In the genomic region with DNA sequence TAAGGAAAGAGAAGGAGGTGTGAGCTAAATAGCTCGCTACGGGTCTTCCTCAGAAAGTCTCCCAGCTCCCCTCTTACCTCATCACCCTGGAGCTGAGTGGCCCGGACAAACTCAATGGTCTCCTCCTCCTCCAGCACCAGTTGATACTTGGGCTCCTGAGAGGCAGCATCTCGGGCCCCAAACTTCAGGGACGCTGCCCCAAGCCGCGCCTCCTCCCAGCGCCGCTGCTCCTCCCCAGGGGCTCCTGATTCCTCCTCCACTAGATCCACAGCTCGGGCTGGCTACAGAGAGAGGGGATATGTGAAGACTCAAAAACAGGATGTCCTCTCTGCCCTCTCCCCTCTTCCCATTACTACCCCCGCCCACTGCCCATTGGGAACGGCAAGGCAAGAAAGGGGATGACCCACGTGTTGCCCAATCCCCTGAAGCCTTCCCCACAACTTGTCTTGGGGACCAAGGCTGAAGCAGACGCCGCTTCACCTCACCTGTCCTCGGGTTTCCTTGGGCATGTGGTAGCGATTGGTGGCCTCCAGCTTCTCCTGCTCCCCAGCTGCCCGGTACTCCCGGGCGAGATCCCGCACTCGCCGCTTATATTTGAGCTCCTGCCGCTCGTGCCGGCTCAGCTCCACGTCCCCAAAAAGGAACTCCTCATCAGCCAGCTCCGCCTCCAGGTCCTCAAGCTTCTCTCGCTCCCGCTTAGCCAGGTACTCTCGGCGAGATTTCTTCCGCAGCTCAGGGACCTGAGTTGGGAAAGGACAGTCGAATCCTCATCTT, we compare ENCODE assay signal across 20 cellular contexts. TPM values are rescaled to one million over a fixed set of nuclear protein-coding genes. Genes with fewer than 3 reads are reported as not detected.
DNase-seq lines count a peak whose midpoint lies in the region; ATAC-seq and TF ChIP-seq lines count a peak whose summit lies in the region.
"Had no signal": no experiment of that assay in that cellular context is flagged by ENCODE, and none has a peak within 500 bp of the region (broad histone marks: within the 10 kb centered on the region; RNA-seq: fewer than 3 reads in every experiment).

No MANE protein-coding gene starts in this region.

- no peak overlapping the region for H3K4me3 Mint-ChIP-seq in activated T-helper 1 cell treated with anti-CD3 and anti-CD28 coated beads, Interleukin-12 subunit alpha, Interleukin-12 subunit beta, Interleukin-2, Interleukin-4 antibody, amounts not matched to agents 30 ng/mL and 10 ng/mL and 1 ng/mL, durations not matched to agents 14 hours and 24 hours and 36 hours
- no peak overlapping the region for H3K4me3 Mint-ChIP-seq in endothelial cell (ENCODE audit: unreplicated experiment)
- H3K4me3 Mint-ChIP-seq in immature natural killer cell, result no peak overlapping the region
- H3K4me3 Mint-ChIP-seq: activated naive CD8-positive, alpha-beta T cell treated with anti-CD3 and anti-CD28 coated beads, Interleukin-2, amount 10 ng/mL, durations not matched to agents 7 days and 5 days; natural killer cell; stimulated activated naive CD8-positive, alpha-beta T cell treated with anti-CD3 and anti-CD28 coated beads, Interleukin-15, Interleukin-2, amounts not matched to agents 100 ng/mL and 50 ng/mL, for 24 hours had no signal

- peak overlapping the region; percentile 31 for H3K27ac Mint-ChIP-seq in activated T-helper 1 cell treated with anti-CD3 and anti-CD28 coated beads, Interleukin-12 subunit alpha, Interleukin-12 subunit beta, Interleukin-2, Interleukin-4 antibody, amounts not matched to agents 30 ng/mL and 10 ng/mL and 1 ng/mL, durations not matched to agents 14 hours and 24 hours and 36 hours
- H3K27ac Mint-ChIP-seq in endothelial cell (ENCODE audit: unreplicated experiment) (peak overlapping the region; percentile 27), immature natural killer cell (no peak overlapping the region)
- H3K27ac Mint-ChIP-seq: activated T-helper 2 cell treated with anti-CD3 and anti-CD28 coated beads, Interferon-gamma antibody, Interleukin-2, Interleukin-4, amounts not matched to agents 10 μg/mL and 5 μg/mL and 100 μg/mL, durations not matched to agents 14 hours and 24 hours and 36 hours had no signal

- no peaks in the 10 kb centered on the region for H3K9me3 Mint-ChIP-seq in activated T-helper 1 cell treated with anti-CD3 and anti-CD28 coated beads, Interleukin-12 subunit alpha, Interleukin-12 subunit beta, Interleukin-2, Interleukin-4 antibody, amounts not matched to agents 30 ng/mL and 10 ng/mL and 1 ng/mL, durations not matched to agents 14 hours and 24 hours and 36 hours
- no peaks in the 10 kb centered on the region for H3K9me3 Mint-ChIP-seq in endothelial cell (ENCODE audit: unreplicated experiment)
- no peaks in the 10 kb centered on the region for H3K9me3 Mint-ChIP-seq in immature natural killer cell
- H3K9me3 Mint-ChIP-seq: activated naive CD8-positive, alpha-beta T cell treated with anti-CD3 and anti-CD28 coated beads, Interleukin-2, amount 10 ng/mL, durations not matched to agents 7 days and 5 days; activated T-helper 2 cell treated with anti-CD3 and anti-CD28 coated beads, Interferon-gamma antibody, Interleukin-2, Interleukin-4, amounts not matched to agents 10 μg/mL and 5 μg/mL and 100 μg/mL, durations not matched to agents 14 hours and 24 hours and 36 hours; natural killer cell; stimulated activated naive CD8-positive, alpha-beta T cell treated with anti-CD3 and anti-CD28 coated beads, Interleukin-15, Interleukin-2, amounts not matched to agents 100 ng/mL and 50 ng/mL, for 24 hours had no signal

- TF ChIP-seq CTCF in endothelial cell (IDR thresholded peaks at IDR 0.05; ENCODE audit: unreplicated experiment), result no peak

- DNase-seq in activated T-helper 1 cell treated with anti-CD3 and anti-CD28 coated beads, Interleukin-12 subunit alpha, Interleukin-12 subunit beta, Interleukin-2, Interleukin-4 antibody, amounts not matched to agents 30 ng/mL and 10 ng/mL and 1 ng/mL, durations not matched to agents 14 hours and 24 hours and 36 hours (ENCODE audit: low spot score), result no peak
- DNase-seq in endothelial cell (ENCODE audit: low spot score) (no peak), immature natural killer cell (no peak)
- DNase-seq: activated CD4-positive, alpha-beta T cell treated with anti-CD3 and anti-CD28 coated beads, Interleukin-2, amount 50 U/mL, for 48 hours; activated CD8-positive, alpha-beta memory T cell treated with anti-CD3 and anti-CD28 coated beads, Interleukin-2, amount 50 U/mL, for 48 hours; activated naive CD8-positive, alpha-beta T cell treated with anti-CD3 and anti-CD28 coated beads, Interleukin-2, amount 10 ng/mL, durations not matched to agents 7 days and 5 days; C1 segment of cervical spinal cord; central memory CD4-positive, alpha-beta T cell; DMS79 treated with DMSO at 0.1 percent for 48 hours; GF-D8; Kasumi-1; lower lobe of right lung; natural killer cell; NCI-H446; NCI-H82; T-helper 1 cell; uterus had no signal

- no peak for ATAC-seq in GM19455 (IDR thresholded peaks at IDR 0.05; ENCODE audit: unreplicated experiment)
- ATAC-seq: lower lobe of right lung, natural killer cell had no signal

- H3K4me1 Mint-ChIP-seq in activated T-helper 1 cell treated with anti-CD3 and anti-CD28 coated beads, Interleukin-12 subunit alpha, Interleukin-12 subunit beta, Interleukin-2, Interleukin-4 antibody, amounts not matched to agents 30 ng/mL and 10 ng/mL and 1 ng/mL, durations not matched to agents 14 hours and 24 hours and 36 hours (ENCODE audit: low read depth), result peaks cover 16% of the 10 kb centered on the region
- H3K4me1 Mint-ChIP-seq in endothelial cell (ENCODE audit: unreplicated experiment) (peaks cover 16% of the 10 kb centered on the region), immature natural killer cell (peaks cover under 1 to 5% of the 10 kb centered on the region in 2 donors)

- intact Hi-C loops in activated T-helper 1 cell treated with anti-CD3 and anti-CD28 coated beads, Interleukin-12 subunit alpha, Interleukin-12 subunit beta, Interleukin-2, Interleukin-4 antibody, amounts not matched to agents 30 ng/mL and 10 ng/mL and 1 ng/mL, durations not matched to agents 14 hours and 24 hours and 36 hours (cut with micrococcal nuclease), result no loop called here

- H3K36me3 Mint-ChIP-seq in activated T-helper 1 cell treated with anti-CD3 and anti-CD28 coated beads, Interleukin-12 subunit alpha, Interleukin-12 subunit beta, Interleukin-2, Interleukin-4 antibody, amounts not matched to agents 30 ng/mL and 10 ng/mL and 1 ng/mL, durations not matched to agents 14 hours and 24 hours and 36 hours (ENCODE audit: low read depth), result peaks cover 41% of the 10 kb centered on the region
- peaks cover 52% of the 10 kb centered on the region for H3K36me3 Mint-ChIP-seq in endothelial cell (ENCODE audit: low read depth, unreplicated experiment)
- H3K36me3 Mint-ChIP-seq in immature natural killer cell, result peaks cover 18 to 45% (median 35%) of the 10 kb centered on the region in 3 donors

- H3K27me3 Mint-ChIP-seq in activated T-helper 1 cell treated with anti-CD3 and anti-CD28 coated beads, Interleukin-12 subunit alpha, Interleukin-12 subunit beta, Interleukin-2, Interleukin-4 antibody, amounts not matched to agents 30 ng/mL and 10 ng/mL and 1 ng/mL, durations not matched to agents 14 hours and 24 hours and 36 hours (ENCODE audit: insufficient read depth), result no peaks in the 10 kb centered on the region
- H3K27me3 Mint-ChIP-seq in endothelial cell (ENCODE audit: unreplicated experiment), result peaks cover 7% of the 10 kb centered on the region
- no peaks in the 10 kb centered on the region for H3K27me3 Mint-ChIP-seq in immature natural killer cell (ENCODE audit: low read depth in 3 of 3)
- H3K27me3 Mint-ChIP-seq: activated naive CD8-positive, alpha-beta T cell treated with anti-CD3 and anti-CD28 coated beads, Interleukin-2, amount 10 ng/mL, durations not matched to agents 7 days and 5 days; stimulated activated naive CD8-positive, alpha-beta T cell treated with anti-CD3 and anti-CD28 coated beads, Interleukin-15, Interleukin-2, amounts not matched to agents 100 ng/mL and 50 ng/mL, for 24 hours had no signal

RNA-seq across cellular contexts. Expression of a gene that starts 7.6 kb away (rescaled TPM):
- 52.0 and 54.2 TPM in 2 replicates for total RNA-seq in activated T-helper 1 cell treated with anti-CD3 and anti-CD28 coated beads, Interleukin-12 subunit alpha, Interleukin-12 subunit beta, Interleukin-2, Interleukin-4 antibody, amounts not matched to agents 30 ng/mL and 10 ng/mL and 1 ng/mL, durations not matched to agents 14 hours and 24 hours and 36 hours
- 38.5 TPM for total RNA-seq in endothelial cell (ENCODE audit: unreplicated experiment)
- 10 to 100 TPM; 13.6 to 33.9 (median 14.4) TPM for polyA plus RNA-seq in immature natural killer cell

RNA-seq across cellular contexts. Expression of a gene that starts 18.2 kb away (rescaled TPM):
- total RNA-seq in activated T-helper 1 cell treated with anti-CD3 and anti-CD28 coated beads, Interleukin-12 subunit alpha, Interleukin-12 subunit beta, Interleukin-2, Interleukin-4 antibody, amounts not matched to agents 30 ng/mL and 10 ng/mL and 1 ng/mL, durations not matched to agents 14 hours and 24 hours and 36 hours, result 23.9 and 36.0 TPM in 2 replicates
- total RNA-seq in endothelial cell (ENCODE audit: unreplicated experiment), result 15.1 TPM
- 10 to 100 TPM in 1 of 3 donors, 1 to 10 TPM in 2; 4.3 to 16.5 (median 9.8) TPM for polyA plus RNA-seq in immature natural killer cell

RNA-seq across cellular contexts. Expression of a gene that starts 21.3 kb away (rescaled TPM):
- 203 and 213 TPM in 2 replicates for total RNA-seq in activated T-helper 1 cell treated with anti-CD3 and anti-CD28 coated beads, Interleukin-12 subunit alpha, Interleukin-12 subunit beta, Interleukin-2, Interleukin-4 antibody, amounts not matched to agents 30 ng/mL and 10 ng/mL and 1 ng/mL, durations not matched to agents 14 hours and 24 hours and 36 hours
- 285 TPM for total RNA-seq in endothelial cell (ENCODE audit: unreplicated experiment)
- 100 to 1,000 TPM; 178 to 308 (median 245) TPM for polyA plus RNA-seq in immature natural killer cell

RNA-seq across cellular contexts. Expression of a gene that starts 25.6 kb away (rescaled TPM):
- total RNA-seq in activated T-helper 1 cell treated with anti-CD3 and anti-CD28 coated beads, Interleukin-12 subunit alpha, Interleukin-12 subunit beta, Interleukin-2, Interleukin-4 antibody, amounts not matched to agents 30 ng/mL and 10 ng/mL and 1 ng/mL, durations not matched to agents 14 hours and 24 hours and 36 hours, result 15.5 and 15.9 TPM in 2 replicates
- total RNA-seq in endothelial cell (ENCODE audit: unreplicated experiment), result 26.0 TPM
- 10 to 100 TPM in 1 of 3 donors, 1 to 10 TPM in 2; 6.7 to 20.1 (median 8.4) TPM for polyA plus RNA-seq in immature natural killer cell

RNA-seq across cellular contexts. Expression of a gene that starts 38.5 kb away (rescaled TPM):
- total RNA-seq in activated T-helper 1 cell treated with anti-CD3 and anti-CD28 coated beads, Interleukin-12 subunit alpha, Interleukin-12 subunit beta, Interleukin-2, Interleukin-4 antibody, amounts not matched to agents 30 ng/mL and 10 ng/mL and 1 ng/mL, durations not matched to agents 14 hours and 24 hours and 36 hours, result 11.6 and 13.4 TPM in 2 replicates
- total RNA-seq in endothelial cell (ENCODE audit: unreplicated experiment), result 30.3 TPM
- polyA plus RNA-seq in immature natural killer cell, result 1 to 10 TPM in 1 of 3 donors, under 1 TPM in 1, not detected in 1; 0.43 to 3.1 TPM

Comparison
In these comparisons a context has a peak if more than half of its experiments do, and no peak if none do; other contexts are left out.
1. H3K27ac Mint-ChIP-seq: peak in activated T-helper 1 cell treated with anti-CD3 and anti-CD28 coated beads, Interleukin-12 subunit alpha, Interleukin-12 subunit beta, Interleukin-2, Interleukin-4 antibody, amounts not matched to agents 30 ng/mL and 10 ng/mL and 1 ng/mL, durations not matched to agents 14 hours and 24 hours and 36 hours (single experiment) and endothelial cell (single experiment); none in immature natural killer cell (0 of 6).